ENCODE assay signal across 8 cellular contexts in genomic region chr4:7938513-7939376, GRCh38. TPM values are rescaled to one million over a fixed set of nuclear protein-coding genes. Genes with fewer than 3 reads are reported as not detected.
DNase-seq lines count a peak whose midpoint lies in the region; ATAC-seq and TF ChIP-seq lines count a peak whose summit lies in the region.

No MANE protein-coding gene starts in this region.

- H3K4me3 Mint-ChIP-seq in activated T-helper 17 cell treated with anti-CD3 and anti-CD28 coated beads, Interleukin-2, amount 50 U/mL, for 72 hours, result peak overlapping the region; percentile 85

- H3K4me1 ChIP-seq in foreskin keratinocyte, result peaks cover 9% of the 10 kb centered on the region
- peaks cover 0 to 36% of the 10 kb centered on the region in 2 experiments for H3K4me1 ChIP-seq in neutrophil (ENCODE audit: control insufficient read depth in 1 of 2, insufficient read depth in 1 of 2, low read depth in 1 of 2, low read length in 1 of 2)

- no peaks in the 10 kb centered on the region for H3K27me3 Mint-ChIP-seq in activated T-helper 17 cell treated with anti-CD3 and anti-CD28 coated beads, Interleukin-2, amount 50 U/mL, for 72 hours

- H3K36me3 ChIP-seq in neutrophil, result no peaks in the 10 kb centered on the region

- H3K4me3 ChIP-seq in neutrophil (ENCODE audit: low read depth in 1 of 2, low read length in 1 of 2), result peak overlapping the region in 1 of 2 experiments; percentile 68

- peaks cover 19% of the 10 kb centered on the region for H3K4me1 Mint-ChIP-seq in activated T-helper 17 cell treated with anti-CD3 and anti-CD28 coated beads, Interleukin-2, amount 50 U/mL, for 72 hours

- H3K27ac ChIP-seq in foreskin keratinocyte (peak overlapping the region; percentile 69), neutrophil (peak overlapping the region; percentile 77)

- TF ChIP-seq CTCF in foreskin keratinocyte (conservative IDR thresholded peaks at IDR 0.05) (no peak), neutrophil (IDR thresholded peaks at IDR 0.05) (no peak)

- H3K9me3 ChIP-seq in neutrophil, result no peaks in the 10 kb centered on the region

- H3K27ac Mint-ChIP-seq in activated T-helper 17 cell treated with anti-CD3 and anti-CD28 coated beads, Interleukin-2, amount 50 U/mL, for 72 hours, result peak overlapping the region; percentile 69

- no peaks in the 10 kb centered on the region for H3K27me3 ChIP-seq in foreskin keratinocyte
- peaks cover 56% of the 10 kb centered on the region for H3K27me3 ChIP-seq in neutrophil

- ATAC-seq in activated T-helper 17 cell treated with anti-CD3 and anti-CD28 coated beads, Interleukin-2, amount 50 U/mL, for 72 hours (replicated peaks), result no peak
- ATAC-seq in foreskin keratinocyte (peak; percentile 6), HG03571 (IDR thresholded peaks at IDR 0.05; ENCODE audit: unreplicated experiment) (no peak)

- DNase-seq in NCI-H2171 treated with DMSO at 0.1 percent for 48 hours (lab: John Stamatoyannopoulos, UW), result peak; percentile 5
- no peak for DNase-seq in NCI-H2171 (lab: John Stamatoyannopoulos, UW)
- DNase-seq in foreskin keratinocyte, result no peak
- no peak for DNase-seq in NCI-H2081 (lab: John Stamatoyannopoulos, UW)
- DNase-seq in NCI-H128 (lab: John Stamatoyannopoulos, UW; ENCODE audit: unreplicated experiment), result no peak

- no peaks in the 10 kb centered on the region for H3K9me3 Mint-ChIP-seq in activated T-helper 17 cell treated with anti-CD3 and anti-CD28 coated beads, Interleukin-2, amount 50 U/mL, for 72 hours

- H3K36me3 Mint-ChIP-seq in activated T-helper 17 cell treated with anti-CD3 and anti-CD28 coated beads, Interleukin-2, amount 50 U/mL, for 72 hours (ENCODE audit: low read depth), result peaks cover 21% of the 10 kb centered on the region

RNA-seq across cellular contexts. Expression of gene AFAP1, which starts 0.9 kb away (rescaled TPM):
- total RNA-seq in activated T-helper 17 cell treated with anti-CD3 and anti-CD28 coated beads, Interleukin-2, amount 50 U/mL, for 72 hours, result 10 to 100 TPM; 20.1 to 29.8 TPM
- total RNA-seq in foreskin keratinocyte, result 21.3 and 35.9 TPM in 2 replicates
- 6.1 and 8.6 TPM in 2 replicates for polyA plus RNA-seq in foreskin keratinocyte
